Comparison of ENCODE assay signal across 19 cellular contexts in genomic region chr16:89042711-89043551, GRCh38. TPM values are rescaled to one million over a fixed set of nuclear protein-coding genes. Genes with fewer than 3 reads are reported as not detected.
DNase-seq lines count a peak whose midpoint lies in the region; ATAC-seq and TF ChIP-seq lines count a peak whose summit lies in the region.
"Had no signal": no experiment of that assay in that cellular context is flagged by ENCODE, and none has a peak within 500 bp of the region (broad histone marks: within the 10 kb centered on the region; RNA-seq: fewer than 3 reads in every experiment).

No MANE protein-coding gene starts in this region.

- no peak overlapping the region for H3K4me3 Mint-ChIP-seq in progenitor cell of endocrine pancreas (ENCODE audit: low read depth)
- H3K4me3 Mint-ChIP-seq in activated CD4-positive, alpha-beta memory T cell treated with anti-CD3 and anti-CD28 coated beads, Interleukin-2, amount 10 ng/mL, durations not matched to agents 7 days and 5 days, result no peak overlapping the region
- H3K4me3 Mint-ChIP-seq: CD4-positive, alpha-beta T cell had no signal

- H3K79me2 ChIP-seq in DOHH2 (ENCODE audit: control insufficient read depth, low read length), result peaks cover 8% of the 10 kb centered on the region; the same call in 1 of the 2 replicates

- DNase-seq in 8988T, result peak; percentile 33
- peak; percentile 4 to 48 (median 37) for DNase-seq in right cardiac atrium
- DNase-seq in posterior vena cava (ENCODE audit: low spot score), result peak; percentile 73
- no peak for DNase-seq in progenitor cell of endocrine pancreas (ENCODE audit: low spot score, unreplicated experiment)
- no peak for DNase-seq in activated CD4-positive, alpha-beta memory T cell treated with anti-CD3 and anti-CD28 coated beads, Interleukin-2, amount 10 ng/mL, durations not matched to agents 7 days and 5 days
- DNase-seq in GM10266 (ENCODE audit: extremely low spot score), result no peak
- DNase-seq: COR-L47, DMS79, H7, MG63, NCI-H1048, NCI-H1417 treated with DMSO at 0.1 percent for 48 hours, NCI-H187, NCI-H446, SHP77 treated with DMSO at 0.1 percent for 48 hours had no signal

- H3F3A ChIP-seq in DOHH2 (ENCODE audit: control insufficient read depth, insufficient read depth), result peaks cover 7% of the 10 kb centered on the region; the same call in 1 of the 2 replicates

- H3K27ac Mint-ChIP-seq in progenitor cell of endocrine pancreas, result no peak overlapping the region
- H3K27ac Mint-ChIP-seq in activated CD4-positive, alpha-beta memory T cell treated with anti-CD3 and anti-CD28 coated beads, Interleukin-2, amount 10 ng/mL, durations not matched to agents 7 days and 5 days, result no peak overlapping the region
- H3K27ac Mint-ChIP-seq: CD4-positive, alpha-beta T cell had no signal

- H3K27ac ChIP-seq in DOHH2 (ENCODE audit: low read depth, low read length), result peak overlapping the region; percentile 72; the same call in 1 of the 2 replicates
- no peak overlapping the region for H3K27ac ChIP-seq in right cardiac atrium (ENCODE audit: low read length)
- H3K27ac ChIP-seq: SK-N-MC had no signal

- H3K4me1 ChIP-seq in DOHH2 (ENCODE audit: control insufficient read depth, low read length) (peaks cover 73% of the 10 kb centered on the region), right cardiac atrium (ENCODE audit: control insufficient read depth, insufficient read depth, low read length) (no peaks in the 10 kb centered on the region)

- POLR2A ChIA-PET in activated CD4-positive, alpha-beta memory T cell treated with anti-CD3 and anti-CD28 coated beads, Interleukin-2, amount 10 ng/mL, durations not matched to agents 7 days and 5 days (lab: Charles Lee), result no interaction called here

- 0 out of 2 replicates have a peak overlapping the region, but pooled peaks have one; percentile 82 for H3K4me2 ChIP-seq in DOHH2 (ENCODE audit: low read length)

- H3K27me3 ChIP-seq in DOHH2 (ENCODE audit: control insufficient read depth, low read length) (no peaks in the 10 kb centered on the region), right cardiac atrium (ENCODE audit: control insufficient read depth, insufficient read depth) (no peaks in the 10 kb centered on the region)

- H4K20me1 ChIP-seq in DOHH2 (ENCODE audit: control insufficient read depth, insufficient read depth, low read depth, low read length), result no peaks in the 10 kb centered on the region

- no peaks in the 10 kb centered on the region for H3K36me3 Mint-ChIP-seq in progenitor cell of endocrine pancreas (ENCODE audit: insufficient read depth)
- H3K36me3 Mint-ChIP-seq in activated CD4-positive, alpha-beta memory T cell treated with anti-CD3 and anti-CD28 coated beads, Interleukin-2, amount 10 ng/mL, durations not matched to agents 7 days and 5 days (ENCODE audit: low read depth), result no peaks in the 10 kb centered on the region

- CTCF ChIA-PET in activated CD4-positive, alpha-beta memory T cell treated with anti-CD3 and anti-CD28 coated beads, Interleukin-2, amount 10 ng/mL, durations not matched to agents 7 days and 5 days (lab: Charles Lee), result no interaction called here

- H3K9me3 Mint-ChIP-seq in progenitor cell of endocrine pancreas (ENCODE audit: low read depth), result peaks cover 3% of the 10 kb centered on the region
- no peaks in the 10 kb centered on the region for H3K9me3 Mint-ChIP-seq in activated CD4-positive, alpha-beta memory T cell treated with anti-CD3 and anti-CD28 coated beads, Interleukin-2, amount 10 ng/mL, durations not matched to agents 7 days and 5 days

- WGBS in right cardiac atrium, result 81% methylated on average over 32 of the region's 32 CpGs

- peaks cover 19% of the 10 kb centered on the region for H3K27me3 Mint-ChIP-seq in progenitor cell of endocrine pancreas
- peaks cover 2% of the 10 kb centered on the region for H3K27me3 Mint-ChIP-seq in activated CD4-positive, alpha-beta memory T cell treated with anti-CD3 and anti-CD28 coated beads, Interleukin-2, amount 10 ng/mL, durations not matched to agents 7 days and 5 days
- H3K27me3 Mint-ChIP-seq: CD4-positive, alpha-beta T cell had no signal

- intact Hi-C loops in right cardiac atrium (cut with DNase I) (no loop called here), posterior vena cava (cut with DNase I) (no loop called here)

- H3K36me3 ChIP-seq in DOHH2 (ENCODE audit: control insufficient read depth, low read length), result peaks cover 6% of the 10 kb centered on the region
- H3K36me3 ChIP-seq: MG63 had no signal

- no peaks in the 10 kb centered on the region for H3K4me1 Mint-ChIP-seq in progenitor cell of endocrine pancreas (ENCODE audit: low read depth)
- peaks cover 2% of the 10 kb centered on the region for H3K4me1 Mint-ChIP-seq in activated CD4-positive, alpha-beta memory T cell treated with anti-CD3 and anti-CD28 coated beads, Interleukin-2, amount 10 ng/mL, durations not matched to agents 7 days and 5 days

- TF ChIP-seq CTCF in DOHH2 (IDR thresholded peaks at IDR 0.05; ENCODE audit: low read depth, low read length, poor library complexity, severe bottlenecking) (no peak), progenitor cell of endocrine pancreas (IDR thresholded peaks at IDR 0.05; ENCODE audit: unreplicated experiment) (no peak), GM10266 (IDR thresholded peaks at IDR 0.05; ENCODE audit: control insufficient read depth, insufficient read depth, low read depth, missing control alignments) (no peak)

- no peaks in the 10 kb centered on the region for H3K9me2 ChIP-seq in DOHH2 (replicated peaks; ENCODE audit: control insufficient read depth, low read length)

- H3K4me3 ChIP-seq in DOHH2 (ENCODE audit: low read length) (no peak overlapping the region), right cardiac atrium (ENCODE audit: low read length) (no peak overlapping the region)
- H3K4me3 ChIP-seq: GM12878, MG63, SK-N-MC had no signal

- no peak for ATAC-seq in right cardiac atrium
- ATAC-seq: GM12878 had no signal

- H3K9me3 ChIP-seq in DOHH2 (ENCODE audit: control insufficient read depth, insufficient read depth, low read length), result no peaks in the 10 kb centered on the region
- no peaks in the 10 kb centered on the region for H3K9me3 ChIP-seq in right cardiac atrium (ENCODE audit: control insufficient read depth, low read length)
- H3K9me3 ChIP-seq: MG63 had no signal

RNA-seq across cellular contexts. Expression of gene ACSF3, which starts 50.7 kb away (rescaled TPM):
- total RNA-seq in right cardiac atrium (10 to 100 TPM; 13.9 to 22.4 (median 16.7) TPM), posterior vena cava (10 to 100 TPM; 19.1 to 21.4 TPM), progenitor cell of endocrine pancreas (25.2 and 31.3 TPM in 2 replicates)
- 16.4 TPM for polyA plus RNA-seq in right cardiac atrium
- 10 to 100 TPM; 44.4 to 45.3 TPM for total RNA-seq in activated CD4-positive, alpha-beta memory T cell treated with anti-CD3 and anti-CD28 coated beads, Interleukin-2, amount 10 ng/mL, durations not matched to agents 7 days and 5 days

Comparison
In these comparisons a context has a peak if more than half of its experiments do, and no peak if none do; other contexts are left out.
1. DNase-seq: peak in 8988T (single experiment), right cardiac atrium (3 of 3) and posterior vena cava (single experiment); none in progenitor cell of endocrine pancreas (single experiment), activated CD4-positive, alpha-beta memory T cell treated with anti-CD3 and anti-CD28 coated beads, Interleukin-2, amount 10 ng/mL, durations not matched to agents 7 days and 5 days (single experiment) and GM10266 (single experiment).